26 cellular contexts compared by ENCODE assay signal in genomic region chr18:32114293-32114692, GRCh38.
"Had no signal": no experiment of that assay in that cellular context is flagged by ENCODE, and none has a peak within 500 bp of the region (broad histone marks: within the 10 kb centered on the region; RNA-seq: fewer than 3 reads in every experiment).

No MANE protein-coding gene starts in this region.

- H3K27ac ChIP-seq: colonic mucosa, dorsolateral prefrontal cortex, lower lobe of right lung, thoracic aorta, vagina had no signal

- H3K27ac Mint-ChIP-seq: activated B cell treated with CpG ODN at 0.5 μM for 24 hours; activated naive CD8-positive, alpha-beta T cell treated with anti-CD3 and anti-CD28 coated beads for 36 hours; activated T-helper 17 cell treated with anti-CD3 and anti-CD28 coated beads, Interleukin-2, amount 50 U/mL, for 72 hours; T-helper 1 cell treated with Interleukin-12 subunit alpha and Interleukin-12 subunit beta and Interleukin-4 antibody, amounts not matched to agents 30 μg/mL and 1 μg/mL, for 36 hours; type B pancreatic cell had no signal

- H3K27me3 Mint-ChIP-seq: activated B cell treated with CpG ODN at 0.5 μM for 24 hours; activated CD4-positive, alpha-beta memory T cell treated with anti-CD3 and anti-CD28 coated beads for 36 hours; activated naive CD8-positive, alpha-beta T cell treated with anti-CD3 and anti-CD28 coated beads for 36 hours; activated T-helper 17 cell treated with anti-CD3 and anti-CD28 coated beads, Interleukin-2, amount 50 U/mL, for 72 hours; effector memory CD8-positive, alpha-beta T cell; progenitor cell of endocrine pancreas; type B pancreatic cell had no signal

- H3K4me3 ChIP-seq: colonic mucosa, dorsolateral prefrontal cortex, lower lobe of right lung, thoracic aorta, vagina had no signal

- H3K27me3 ChIP-seq: colonic mucosa, dorsolateral prefrontal cortex, vagina had no signal

- H3K9me3 Mint-ChIP-seq: activated B cell treated with CpG ODN at 0.5 μM for 24 hours; activated CD4-positive, alpha-beta memory T cell treated with anti-CD3 and anti-CD28 coated beads for 36 hours; activated naive CD8-positive, alpha-beta T cell treated with anti-CD3 and anti-CD28 coated beads for 36 hours; activated T-helper 17 cell treated with anti-CD3 and anti-CD28 coated beads, Interleukin-2, amount 50 U/mL, for 72 hours; effector memory CD8-positive, alpha-beta T cell; natural killer cell; T-helper 1 cell treated with Interleukin-12 subunit alpha and Interleukin-12 subunit beta and Interleukin-4 antibody, amounts not matched to agents 30 μg/mL and 1 μg/mL, for 36 hours; type B pancreatic cell had no signal

- DNase-seq: activated B cell treated with CpG ODN at 0.5 μM for 24 hours; activated CD4-positive, alpha-beta memory T cell treated with anti-CD3 and anti-CD28 coated beads for 36 hours; activated CD4-positive, alpha-beta T cell treated with anti-CD3 and anti-CD28 coated beads for 4 hours; activated naive CD8-positive, alpha-beta T cell treated with anti-CD3 and anti-CD28 coated beads for 36 hours; amniotic stem cell; colonic mucosa; dorsolateral prefrontal cortex; effector memory CD8-positive, alpha-beta T cell; foreskin melanocyte; glutamatergic neuron; hippocampal formation; left cardiac atrium; lower lobe of right lung; natural killer cell; stimulated activated CD4-positive, alpha-beta T cell treated with anti-CD3 and anti-CD28 coated beads, Interleukin-4, amount 100 ng/mL, for 24 hours; stimulated activated naive CD4-positive, alpha-beta T cell treated with Interleukin-2 at 50 U/mL for 16 hours; T1000 had no signal

- H3K4me1 ChIP-seq: colonic mucosa, lower lobe of right lung, vagina had no signal

- H3K9me3 ChIP-seq: colonic mucosa, lower lobe of right lung, thoracic aorta, vagina had no signal

- FAIRE-seq: bronchial epithelial cell, endothelial cell of umbilical vein had no signal

- H3K36me3 Mint-ChIP-seq: natural killer cell had no signal

- ATAC-seq: activated T-helper 17 cell treated with anti-CD3 and anti-CD28 coated beads, Interleukin-2, amount 50 U/mL, for 72 hours; effector memory CD8-positive, alpha-beta T cell; esophagus mucosa; left cardiac atrium; lower lobe of right lung; natural killer cell had no signal

- H3K4me3 Mint-ChIP-seq: activated B cell treated with CpG ODN at 0.5 μM for 24 hours; activated CD4-positive, alpha-beta memory T cell treated with anti-CD3 and anti-CD28 coated beads for 36 hours; activated naive CD8-positive, alpha-beta T cell treated with anti-CD3 and anti-CD28 coated beads for 36 hours; activated T-helper 17 cell treated with anti-CD3 and anti-CD28 coated beads, Interleukin-2, amount 50 U/mL, for 72 hours; effector memory CD8-positive, alpha-beta T cell; natural killer cell; T-helper 1 cell treated with Interleukin-12 subunit alpha and Interleukin-12 subunit beta and Interleukin-4 antibody, amounts not matched to agents 30 μg/mL and 1 μg/mL, for 36 hours; type B pancreatic cell had no signal
